ENCODE assay signal across 25 cellular contexts in the genomic region with DNA sequence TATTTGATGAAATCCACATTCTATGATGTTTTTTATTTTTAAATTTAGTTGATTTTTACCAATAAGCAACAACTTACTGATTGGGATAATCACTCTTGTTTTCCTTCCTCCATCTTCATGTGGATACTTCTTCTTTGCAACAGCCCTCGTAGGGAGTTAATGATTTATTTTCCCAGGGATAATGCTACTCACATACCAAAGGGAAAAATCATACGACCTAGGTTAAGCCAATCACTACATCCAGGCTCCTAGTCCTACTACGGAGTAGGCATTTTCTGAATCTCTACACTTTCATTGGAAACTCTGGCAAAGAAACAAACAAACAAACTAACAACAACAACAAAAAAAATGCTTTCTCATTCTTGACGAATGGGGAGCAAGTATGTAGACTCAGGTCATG.
"Had no signal": no experiment of that assay in that cellular context is flagged by ENCODE, and none has a peak within 500 bp of the region (broad histone marks: within the 10 kb centered on the region; RNA-seq: fewer than 3 reads in every experiment).

No MANE protein-coding gene starts in this region.

- H3K27ac ChIP-seq: breast epithelium had no signal

- FAIRE-seq: TTC549 had no signal

- ATAC-seq: activated T-cell treated with anti-CD3 and anti-CD28 coated beads, Interleukin-2, amount 50 U/mL, for 72 hours; PC-3; T-cell had no signal

- DNase-seq: activated CD4-positive, alpha-beta memory T cell treated with anti-CD3 and anti-CD28 coated beads, Interleukin-2, amount 10 ng/mL, durations not matched to agents 7 days and 5 days; activated CD4-positive, alpha-beta T cell treated with anti-CD3 and anti-CD28 coated beads, Interleukin-2, amount 50 U/mL, for 1 hour; activated CD4-positive, CD25-positive, alpha-beta regulatory T cell; activated gamma-delta T cell treated with Interleukin-2 at 50 U/mL for 16 hours; activated naive CD4-positive, alpha-beta T cell treated with anti-CD3 and anti-CD28 coated beads, Interleukin-2, amount 10 ng/mL, durations not matched to agents 7 days and 5 days; activated naive CD8-positive, alpha-beta T cell treated with anti-CD3 and anti-CD28 coated beads for 36 hours; activated T-cell treated with anti-CD3 and anti-CD28 coated beads for 4 hours; activated T-cell treated with anti-CD3 and anti-CD28 coated beads, Interleukin-2, amount 50 U/mL, for 72 hours; anterior cingulate cortex; central memory CD4-positive, alpha-beta T cell; Kasumi-1; NCI-H1105 treated with DMSO at 0.1 percent for 48 hours; NCI-H1436 treated with DMSO at 0.1 percent for 48 hours; NCI-H187; NCI-H2081 treated with DMSO at 0.1 percent for 48 hours; NCI-H446; NCI-H524; PC-3; SIG-M5; T-cell; T-helper 2 cell; T1000 had no signal

- H3K4me1 ChIP-seq: breast epithelium had no signal

- H3K27ac Mint-ChIP-seq: activated CD4-positive, alpha-beta memory T cell treated with anti-CD3 and anti-CD28 coated beads, Interleukin-2, amount 10 ng/mL, durations not matched to agents 7 days and 5 days; activated naive CD4-positive, alpha-beta T cell treated with anti-CD3 and anti-CD28 coated beads, Interleukin-2, amount 10 ng/mL, durations not matched to agents 7 days and 5 days; activated naive CD8-positive, alpha-beta T cell treated with anti-CD3 and anti-CD28 coated beads for 36 hours; activated T-cell treated with anti-CD3 and anti-CD28 coated beads, Interleukin-2, amount 50 U/mL, for 72 hours; activated T-helper 2 cell treated with anti-CD3 and anti-CD28 coated beads, Interferon-gamma antibody, Interleukin-2, Interleukin-4, amounts not matched to agents 10 μg/mL and 5 μg/mL and 100 μg/mL, durations not matched to agents 14 hours and 24 hours and 36 hours; T-cell had no signal

- H3K36me3 ChIP-seq: breast epithelium had no signal

- H3K4me1 Mint-ChIP-seq: activated CD4-positive, alpha-beta memory T cell treated with anti-CD3 and anti-CD28 coated beads, Interleukin-2, amount 10 ng/mL, durations not matched to agents 7 days and 5 days; activated naive CD4-positive, alpha-beta T cell treated with anti-CD3 and anti-CD28 coated beads, Interleukin-2, amount 10 ng/mL, durations not matched to agents 7 days and 5 days; activated naive CD8-positive, alpha-beta T cell treated with anti-CD3 and anti-CD28 coated beads for 36 hours; T-cell had no signal

- H3K36me3 Mint-ChIP-seq: activated naive CD4-positive, alpha-beta T cell treated with anti-CD3 and anti-CD28 coated beads, Interleukin-2, amount 10 ng/mL, durations not matched to agents 7 days and 5 days; activated naive CD8-positive, alpha-beta T cell treated with anti-CD3 and anti-CD28 coated beads for 36 hours; T-cell had no signal

- H3K4me3 ChIP-seq: breast epithelium had no signal

- H3K9me3 ChIP-seq: breast epithelium had no signal

- H3K27me3 Mint-ChIP-seq: activated CD4-positive, alpha-beta memory T cell treated with anti-CD3 and anti-CD28 coated beads, Interleukin-2, amount 10 ng/mL, durations not matched to agents 7 days and 5 days; activated naive CD4-positive, alpha-beta T cell treated with anti-CD3 and anti-CD28 coated beads, Interleukin-2, amount 10 ng/mL, durations not matched to agents 7 days and 5 days; activated naive CD8-positive, alpha-beta T cell treated with anti-CD3 and anti-CD28 coated beads for 36 hours; T-cell had no signal

- H3K27me3 ChIP-seq: breast epithelium had no signal

- H3K4me3 Mint-ChIP-seq: activated CD4-positive, alpha-beta memory T cell treated with anti-CD3 and anti-CD28 coated beads, Interleukin-2, amount 10 ng/mL, durations not matched to agents 7 days and 5 days; activated naive CD4-positive, alpha-beta T cell treated with anti-CD3 and anti-CD28 coated beads, Interleukin-2, amount 10 ng/mL, durations not matched to agents 7 days and 5 days; activated naive CD8-positive, alpha-beta T cell treated with anti-CD3 and anti-CD28 coated beads for 36 hours; activated T-cell treated with anti-CD3 and anti-CD28 coated beads, Interleukin-2, amount 50 U/mL, for 72 hours; T-cell had no signal

- H3K9me3 Mint-ChIP-seq: activated CD4-positive, alpha-beta memory T cell treated with anti-CD3 and anti-CD28 coated beads, Interleukin-2, amount 10 ng/mL, durations not matched to agents 7 days and 5 days; activated naive CD4-positive, alpha-beta T cell treated with anti-CD3 and anti-CD28 coated beads, Interleukin-2, amount 10 ng/mL, durations not matched to agents 7 days and 5 days; activated naive CD8-positive, alpha-beta T cell treated with anti-CD3 and anti-CD28 coated beads for 36 hours; activated T-cell treated with anti-CD3 and anti-CD28 coated beads, Interleukin-2, amount 50 U/mL, for 72 hours; activated T-helper 2 cell treated with anti-CD3 and anti-CD28 coated beads, Interferon-gamma antibody, Interleukin-2, Interleukin-4, amounts not matched to agents 10 μg/mL and 5 μg/mL and 100 μg/mL, durations not matched to agents 14 hours and 24 hours and 36 hours; T-cell had no signal
